ENCODE assay signal across 24 cellular contexts in the genomic region with DNA sequence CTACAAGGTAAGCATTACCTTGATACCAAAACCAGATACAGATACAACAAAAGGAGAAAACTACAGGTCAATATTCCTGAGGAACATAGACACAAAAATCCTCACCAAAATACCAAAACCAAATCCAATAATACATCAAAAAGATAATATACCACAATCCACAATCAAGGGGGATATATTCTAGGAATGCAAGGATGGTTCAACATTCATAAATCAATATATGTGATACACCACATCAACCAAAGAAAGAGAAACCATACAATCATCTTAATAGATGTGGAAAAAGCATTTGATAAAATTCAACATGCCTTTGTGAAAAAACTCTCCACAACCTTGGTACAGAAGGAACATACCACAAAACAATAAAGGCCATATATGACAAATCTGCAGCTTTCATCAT.
"Had no signal": no experiment of that assay in that cellular context is flagged by ENCODE, and none has a peak within 500 bp of the region (broad histone marks: within the 10 kb centered on the region; RNA-seq: fewer than 3 reads in every experiment).

No MANE protein-coding gene starts in this region.

- H3K4me2 ChIP-seq: neural progenitor cell had no signal

- H2AFZ ChIP-seq: neural progenitor cell, parathyroid adenoma had no signal

- H3K27ac ChIP-seq: neural progenitor cell, ovary, parathyroid adenoma, psoas muscle, right lobe of liver, sigmoid colon, stomach, thoracic aorta, tibial artery, transverse colon, upper lobe of right lung, uterus had no signal

- H3K27me3 ChIP-seq: neural progenitor cell, ovary, right lobe of liver, sigmoid colon, stomach, tibial artery, transverse colon, upper lobe of right lung, uterus had no signal

- H3K9ac ChIP-seq: neural progenitor cell, parathyroid adenoma had no signal

- H3K79me2 ChIP-seq: parathyroid adenoma had no signal

- ATAC-seq: natural killer cell; psoas muscle; right cardiac atrium; right lobe of liver; stimulated activated effector memory CD8-positive, alpha-beta T cell treated with anti-CD3 and anti-CD28 coated beads, Interleukin-12 subunit alpha, Interleukin-12 subunit beta, amount 100 ng/mL, for 72 hours; stimulated activated naive B cell treated with anti-CD40 and anti-IgM and Interleukin-4, amounts not matched to agents 10 μg/mL and 1 μg/mL and 100 μg/mL, for 72 hours; upper lobe of right lung had no signal

- H3K36me3 ChIP-seq: neural progenitor cell, ovary, right lobe of liver, sigmoid colon, thoracic aorta, tibial artery, transverse colon, upper lobe of right lung, uterus had no signal

- H3K9me3 ChIP-seq: ovary, right lobe of liver had no signal

- DNase-seq: natural killer cell; occipital lobe; ovary; posterior cingulate gyrus; psoas muscle; right cardiac atrium; right lobe of liver; sigmoid colon; small intestine; stimulated activated CD4-positive, alpha-beta T cell treated with anti-CD3 and anti-CD28 coated beads, Interleukin-15, amount 100 ng/mL, for 24 hours; stimulated activated CD4-positive, alpha-beta T cell treated with anti-CD3 and anti-CD28 coated beads, Interleukin-2, amount 100 ng/mL, for 24 hours; stimulated activated CD4-positive, alpha-beta T cell treated with anti-CD3 and anti-CD28 coated beads, Interleukin-2, amount 100 ng/mL, for 48 hours; stimulated activated CD4-positive, alpha-beta T cell treated with anti-CD3 and anti-CD28 coated beads, Interleukin-4, amount 100 ng/mL, for 24 hours; stimulated activated naive B cell treated with anti-CD40 and anti-IgM and Interleukin-4, amounts not matched to agents 10 μg/mL and 1 μg/mL and 100 μg/mL, for 72 hours; stimulated activated naive CD4-positive, alpha-beta T cell treated with Interleukin-2 at 50 U/mL for 16 hours; stomach; tibial artery; transverse colon; upper lobe of right lung; uterus had no signal

- H3K4me3 ChIP-seq: neural progenitor cell, ovary, psoas muscle, right lobe of liver, sigmoid colon, stomach, thoracic aorta, tibial artery, transverse colon, upper lobe of right lung, uterus had no signal

- H3K4me1 ChIP-seq: neural progenitor cell, parathyroid adenoma, psoas muscle, right lobe of liver, sigmoid colon, stomach, tibial artery, transverse colon, upper lobe of right lung, uterus had no signal
